9 cellular contexts compared by ENCODE assay signal in genomic region chr2:139626128-139626527, GRCh38.
"Had no signal": no experiment of that assay in that cellular context is flagged by ENCODE, and none has a peak within 500 bp of the region (broad histone marks: within the 10 kb centered on the region; RNA-seq: fewer than 3 reads in every experiment).

No MANE protein-coding gene starts in this region.

- H3K4me1 Mint-ChIP-seq: IgD-negative memory B cell had no signal

- H3K27me3 Mint-ChIP-seq: IgD-negative memory B cell had no signal

- H3K27ac ChIP-seq: GM23248 had no signal

- DNase-seq: GM23248, GOT3, H7, HFFc6, KG1 had no signal

- H3K36me3 ChIP-seq: HAP-1 had no signal

- ATAC-seq: HCT116 had no signal

- H2AFZ ChIP-seq: GM23248 had no signal

- H3K27ac Mint-ChIP-seq: HFFc6, IgD-negative memory B cell had no signal

- H3K36me3 Mint-ChIP-seq: IgD-negative memory B cell had no signal

- H3K9me3 ChIP-seq: HAP-1 had no signal

- H3K9ac ChIP-seq: GM23248 had no signal

- H3K4me3 ChIP-seq: GM23248, HAP-1 had no signal

- H3K4me3 Mint-ChIP-seq: HFFc6, IgD-negative memory B cell had no signal

- FAIRE-seq: HTR-8/SVneo had no signal
